In genomic region chr14:21940887-21941855, GRCh38 we compare ENCODE assay signal across 8 cellular contexts.
DNase-seq lines count a peak whose midpoint lies in the region; ATAC-seq and TF ChIP-seq lines count a peak whose summit lies in the region.

No MANE protein-coding gene starts in this region.

- in situ Hi-C loops in GM13976 (cut with MboI; ENCODE audit: low sequenced_read_pairs, unreplicated experiment) = no loop called here

- DNase-seq in AG08396 (ENCODE audit: low spot score) = peak; percentile 10
- no peak for DNase-seq in GM13976 (ENCODE audit: low spot score)
- peak; percentile 17 for DNase-seq in T follicular helper cell (ENCODE audit: low read depth)
- DNase-seq in dorsolateral prefrontal cortex = no peak
- peak; percentile 9 for DNase-seq in pons (ENCODE audit: low spot score)
- DNase-seq in NK-92 treated with Interleukin-12 subunit alpha and Interleukin-12 subunit beta, amount 100 ng/mL, for 24 hours (lab: John Stamatoyannopoulos, UW) = no peak

- TF ChIP-seq CTCF in GM13976 (IDR thresholded peaks at IDR 0.05; ENCODE audit: borderline replicate concordance, control extremely low read depth, extremely low read depth, insufficient read depth, missing control alignments) = peak; percentile 28
- peak in 49 of 56 donors; percentile 6 to 53 (median 37) for TF ChIP-seq CTCF in dorsolateral prefrontal cortex (IDR thresholded peaks at IDR 0.05 in 54 of 56, conservative IDR thresholded peaks at IDR 0.05 in 2 of 56; ENCODE audit: low read depth in 1 of 56, partially characterized antibody in 56 of 56)

- intact Hi-C loops in dorsolateral prefrontal cortex (cut with DNase I) = no loop called here

- peaks cover 0 to 6% (median 0%) of the 10 kb centered on the region in 45 donors for H3K27me3 ChIP-seq in dorsolateral prefrontal cortex

- ATAC-seq in GM19023 (IDR thresholded peaks at IDR 0.05; ENCODE audit: unreplicated experiment) = no peak
- ATAC-seq in HG02610 (IDR thresholded peaks at IDR 0.05; ENCODE audit: unreplicated experiment) = no peak

- H3K27ac ChIP-seq in dorsolateral prefrontal cortex = no peak overlapping the region

- H3K4me3 ChIP-seq in dorsolateral prefrontal cortex = no peak overlapping the region

Comparison
In these comparisons a context has a peak if more than half of its experiments do, and no peak if none do; other contexts are left out.
1. DNase-seq: peak in AG08396 (single experiment), T follicular helper cell (single experiment) and pons (single experiment); none in GM13976 (single experiment), dorsolateral prefrontal cortex (0 of 10) and NK-92 treated with Interleukin-12 subunit alpha and Interleukin-12 subunit beta, amount 100 ng/mL, for 24 hours (single experiment).